ENCODE assay signal across 8 cellular contexts in the genomic region with DNA sequence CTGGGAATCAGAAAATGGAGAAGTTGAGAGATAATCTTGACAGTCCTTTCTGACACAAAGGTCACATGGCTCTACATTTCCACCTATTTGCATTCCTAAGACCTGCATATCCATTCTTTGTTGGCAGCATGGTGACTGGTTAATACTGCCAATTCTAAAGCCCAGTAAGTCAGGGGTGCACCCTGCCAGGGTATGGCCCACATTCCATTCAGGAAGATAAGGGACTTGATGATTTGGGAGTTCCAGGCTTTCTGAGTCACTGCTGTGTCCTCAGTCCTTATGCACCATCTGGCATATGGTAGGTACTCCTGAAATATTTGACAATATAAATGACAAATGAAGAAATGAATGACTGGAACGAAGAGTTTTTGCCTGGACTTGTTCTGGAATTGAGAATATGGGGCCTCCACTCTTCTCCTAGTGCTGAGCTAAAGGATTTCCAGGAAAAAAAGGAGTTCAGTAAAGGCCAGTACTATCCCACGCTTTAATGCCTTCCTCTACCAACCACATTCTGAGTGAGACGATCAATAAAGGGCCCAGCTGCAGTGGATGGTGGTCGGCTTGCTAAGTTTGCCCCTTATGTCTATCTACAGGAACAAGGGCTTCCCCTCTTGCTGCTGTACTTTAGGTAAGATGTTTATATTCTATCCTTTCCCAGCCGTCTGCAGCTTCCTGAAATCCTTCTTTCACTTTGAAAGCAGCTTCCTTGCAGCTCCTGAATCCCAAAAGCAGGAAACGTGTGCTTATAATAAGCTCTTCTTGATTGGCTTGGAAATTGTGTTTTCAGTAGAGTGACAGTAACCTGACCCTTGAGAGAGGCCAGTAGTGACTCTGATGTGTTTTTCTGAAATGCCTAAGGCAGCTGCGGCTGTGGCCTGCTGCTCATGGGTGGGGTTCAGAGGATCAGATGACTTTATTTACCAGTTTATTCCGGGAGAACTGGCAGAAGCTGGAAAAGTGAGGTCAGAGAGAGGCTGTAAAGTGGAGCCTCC. TPM values are rescaled to one million over a fixed set of nuclear protein-coding genes. Genes with fewer than 3 reads are reported as not detected.
DNase-seq lines count a peak whose midpoint lies in the region; ATAC-seq and TF ChIP-seq lines count a peak whose summit lies in the region.

No MANE protein-coding gene starts in this region.

- no peaks in the 10 kb centered on the region for H3K27me3 Mint-ChIP-seq in activated CD8-positive, alpha-beta T cell treated with anti-CD3 and anti-CD28 coated beads for 36 hours
- H3K27me3 Mint-ChIP-seq in activated CD4-positive, alpha-beta T cell treated with anti-CD3 and anti-CD28 coated beads, Interleukin-2, amount 10 ng/mL, durations not matched to agents 7 days and 5 days: peaks cover 2% of the 10 kb centered on the region
- no peaks in the 10 kb centered on the region for H3K27me3 Mint-ChIP-seq in activated CD4-positive, alpha-beta memory T cell treated with anti-CD3 and anti-CD28 coated beads, Interleukin-2, amount 10 ng/mL, durations not matched to agents 7 days and 5 days

- H3K27me3 ChIP-seq in Panc1 (ENCODE audit: control insufficient read depth, insufficient read depth, low read length): no peaks in the 10 kb centered on the region
- H3K27me3 ChIP-seq in gastroesophageal sphincter: no peaks in the 10 kb centered on the region
- no peaks in the 10 kb centered on the region for H3K27me3 ChIP-seq in gastrocnemius medialis

- POLR2A ChIA-PET in Panc1 (lab: Charles Lee): interaction anchor here (0.5 kb wide), 1 partner anchor 90 kb away, joined by 3 read pairs; no protein-coding TSS in a partner anchor
- POLR2A ChIA-PET in activated CD8-positive, alpha-beta T cell treated with anti-CD3 and anti-CD28 coated beads for 36 hours (lab: Charles Lee): interaction anchor here (0.6 kb wide), 1 partner anchor 9 kb away, joined by 3 read pairs; no protein-coding TSS in a partner anchor
- POLR2A ChIA-PET in activated CD4-positive, alpha-beta T cell treated with anti-CD3 and anti-CD28 coated beads, Interleukin-2, amount 10 ng/mL, durations not matched to agents 7 days and 5 days (lab: Charles Lee): no interaction called here
- POLR2A ChIA-PET in activated CD4-positive, alpha-beta memory T cell treated with anti-CD3 and anti-CD28 coated beads, Interleukin-2, amount 10 ng/mL, durations not matched to agents 7 days and 5 days (lab: Charles Lee): interaction anchor here (0.6 to 1.1 kb wide), 2 partner anchors 19 to 32 kb away, joined by 3 read pairs; a partner anchor contains a TSS

- H3K9me3 ChIP-seq in Panc1 (ENCODE audit: control insufficient read depth, insufficient read depth, low read depth, low read length): no peaks in the 10 kb centered on the region
- peaks cover 0 to 6% (median 0%) of the 10 kb centered on the region in 3 donors for H3K9me3 ChIP-seq in gastroesophageal sphincter
- no peaks in the 10 kb centered on the region for H3K9me3 ChIP-seq in gastrocnemius medialis

- no TSS peak for BruUV-seq in Panc1 (replicated peaks; lab: Mats Ljungman, UMichigan)

- no peaks in the 10 kb centered on the region for H3K9me3 Mint-ChIP-seq in activated CD8-positive, alpha-beta T cell treated with anti-CD3 and anti-CD28 coated beads for 36 hours
- H3K9me3 Mint-ChIP-seq in activated CD4-positive, alpha-beta T cell treated with anti-CD3 and anti-CD28 coated beads, Interleukin-2, amount 10 ng/mL, durations not matched to agents 7 days and 5 days: no peaks in the 10 kb centered on the region
- H3K9me3 Mint-ChIP-seq in activated CD4-positive, alpha-beta memory T cell treated with anti-CD3 and anti-CD28 coated beads, Interleukin-2, amount 10 ng/mL, durations not matched to agents 7 days and 5 days: no peaks in the 10 kb centered on the region

- no peak for TF ChIP-seq EP300 in gastroesophageal sphincter (IDR thresholded peaks at IDR 0.05)

- peak overlapping the region in 1 of 2 experiments; percentile 26; a peak in 2 of 4 replicates for H3K4me3 ChIP-seq in Panc1 (ENCODE audit: low read depth in 2 of 2, low read length in 2 of 2)
- peak overlapping the region in 1 of 2 donors; percentile 3 for H3K4me3 ChIP-seq in gastroesophageal sphincter
- H3K4me3 ChIP-seq in gastrocnemius medialis: peak overlapping the region; percentile 43 to 53 (median 52)

- TF ChIP-seq POLR2A in gastroesophageal sphincter (IDR thresholded peaks at IDR 0.05) (no peak), gastrocnemius medialis (IDR thresholded peaks at IDR 0.05) (peak; percentile 66 to 92)

- H3K27ac ChIP-seq in Panc1 (ENCODE audit: low read length) (no peak overlapping the region), gastroesophageal sphincter (peak overlapping the region; percentile 44 to 64 (median 56)), gastrocnemius medialis (peak overlapping the region; percentile 91 to 99 (median 96))

- in situ Hi-C loops in Panc1 (cut with HindIII; ENCODE audit: low pct_unique_long_range_greater_than_20kb, low sequenced_read_pairs) (no loop called here), gastrocnemius medialis (cut with MboI; ENCODE audit: low sequenced_read_pairs in 4 of 4) (loop anchor here in 1 of 4 donors (25.0 kb wide), 1 partner anchor 597 kb away; a partner anchor contains a TSS)

- CTCF ChIA-PET in Panc1 (lab: Charles Lee): interaction anchor here (0.7 to 1.4 kb wide), 2 partner anchors 11 to 13 kb away, joined by 3 to 4 read pairs; no protein-coding TSS in a partner anchor
- CTCF ChIA-PET in activated CD8-positive, alpha-beta T cell treated with anti-CD3 and anti-CD28 coated beads for 36 hours (lab: Charles Lee): interaction anchor here (0.6 to 4.0 kb wide), 2 partner anchors 11 to 148 kb away, joined by 4 to 40 read pairs; no protein-coding TSS in a partner anchor
- CTCF ChIA-PET in activated CD4-positive, alpha-beta T cell treated with anti-CD3 and anti-CD28 coated beads, Interleukin-2, amount 10 ng/mL, durations not matched to agents 7 days and 5 days (lab: Charles Lee): interaction anchor here (1.4 to 3.1 kb wide), 3 partner anchors 11 to 33 kb away, joined by 4 to 10 read pairs (median 6); a partner anchor contains a TSS
- CTCF ChIA-PET in activated CD4-positive, alpha-beta memory T cell treated with anti-CD3 and anti-CD28 coated beads, Interleukin-2, amount 10 ng/mL, durations not matched to agents 7 days and 5 days (lab: Charles Lee): interaction anchor here (0.6 to 2.3 kb wide), 4 partner anchors 9 to 17 kb away, joined by 3 to 14 read pairs (median 4); no protein-coding TSS in a partner anchor

- ATAC-seq in Panc1 (peak; percentile 70), gastroesophageal sphincter (peak; percentile 90), gastrocnemius medialis (peak; percentile 96 to 98)
- ATAC-seq in activated CD8-positive, alpha-beta T cell treated with anti-CD3 and anti-CD28 coated beads for 36 hours: no peak

- 30 to 44% methylated on average over 8 of the region's 8 CpGs for WGBS in gastroesophageal sphincter (ENCODE audit: low coverage in 1 of 2), 2 donors

- H3K4me1 Mint-ChIP-seq in activated CD8-positive, alpha-beta T cell treated with anti-CD3 and anti-CD28 coated beads for 36 hours (ENCODE audit: low read depth): no peaks in the 10 kb centered on the region
- H3K4me1 Mint-ChIP-seq in activated CD4-positive, alpha-beta T cell treated with anti-CD3 and anti-CD28 coated beads, Interleukin-2, amount 10 ng/mL, durations not matched to agents 7 days and 5 days: no peaks in the 10 kb centered on the region
- no peaks in the 10 kb centered on the region for H3K4me1 Mint-ChIP-seq in activated CD4-positive, alpha-beta memory T cell treated with anti-CD3 and anti-CD28 coated beads, Interleukin-2, amount 10 ng/mL, durations not matched to agents 7 days and 5 days

- H3K36me3 ChIP-seq in Panc1 (ENCODE audit: control insufficient read depth, insufficient read depth, low read length) (no peaks in the 10 kb centered on the region), gastroesophageal sphincter (no peaks in the 10 kb centered on the region), gastrocnemius medialis (no peaks in the 10 kb centered on the region)

- peaks cover 4% of the 10 kb centered on the region; the same call in 1 of the 2 replicates for H3K4me1 ChIP-seq in Panc1 (ENCODE audit: control insufficient read depth, insufficient read depth, low read length)
- H3K4me1 ChIP-seq in gastroesophageal sphincter: peaks cover 0 to 17% (median 0%) of the 10 kb centered on the region in 3 donors
- H3K4me1 ChIP-seq in gastrocnemius medialis: peaks cover 22 to 30% of the 10 kb centered on the region in 2 donors

- intact Hi-C loops in Panc1 (cut with micrococcal nuclease; ENCODE audit: unreplicated experiment) (no loop called here), gastrocnemius medialis (cut with DNase I; ENCODE audit: low total_unique reads) (loop anchor here (1.0 kb wide), 1 partner anchor 31 kb away; no protein-coding TSS in a partner anchor)
- intact Hi-C loops in activated CD8-positive, alpha-beta T cell treated with anti-CD3 and anti-CD28 coated beads for 36 hours (cut with micrococcal nuclease): no loop called here

- H3K36me3 Mint-ChIP-seq in activated CD8-positive, alpha-beta T cell treated with anti-CD3 and anti-CD28 coated beads for 36 hours (ENCODE audit: low read depth): no peaks in the 10 kb centered on the region
- no peaks in the 10 kb centered on the region for H3K36me3 Mint-ChIP-seq in activated CD4-positive, alpha-beta T cell treated with anti-CD3 and anti-CD28 coated beads, Interleukin-2, amount 10 ng/mL, durations not matched to agents 7 days and 5 days (ENCODE audit: low read depth)
- H3K36me3 Mint-ChIP-seq in activated CD4-positive, alpha-beta memory T cell treated with anti-CD3 and anti-CD28 coated beads, Interleukin-2, amount 10 ng/mL, durations not matched to agents 7 days and 5 days (ENCODE audit: low read depth): no peaks in the 10 kb centered on the region

- H3K4me3 Mint-ChIP-seq in activated CD8-positive, alpha-beta T cell treated with anti-CD3 and anti-CD28 coated beads for 36 hours: no peak overlapping the region
- no peak overlapping the region for H3K4me3 Mint-ChIP-seq in activated CD4-positive, alpha-beta T cell treated with anti-CD3 and anti-CD28 coated beads, Interleukin-2, amount 10 ng/mL, durations not matched to agents 7 days and 5 days
- H3K4me3 Mint-ChIP-seq in activated CD4-positive, alpha-beta memory T cell treated with anti-CD3 and anti-CD28 coated beads, Interleukin-2, amount 10 ng/mL, durations not matched to agents 7 days and 5 days: no peak overlapping the region

- TF ChIP-seq CTCF in Panc1 (IDR thresholded peaks at IDR 0.05) (no peak), gastroesophageal sphincter (IDR thresholded peaks at IDR 0.05) (no peak), gastrocnemius medialis (IDR thresholded peaks at IDR 0.05 in 4 of 5, conservative IDR thresholded peaks at IDR 0.05 in 1 of 5) (no peak)
- no peak for TF ChIP-seq CTCF in activated CD8-positive, alpha-beta T cell treated with anti-CD3 and anti-CD28 coated beads for 36 hours (IDR thresholded peaks at IDR 0.05)

- DNase-seq in H4 (ENCODE audit: low spot score): peak; percentile 96
- DNase-seq in Panc1 (ENCODE audit: low read depth, low spot score): no peak
- peak; percentile 87 to 91 for DNase-seq in gastrocnemius medialis
- no peak for DNase-seq in activated CD8-positive, alpha-beta T cell treated with anti-CD3 and anti-CD28 coated beads for 36 hours
- DNase-seq in activated CD4-positive, alpha-beta T cell treated with anti-CD3 and anti-CD28 coated beads, Interleukin-2, amount 10 ng/mL, durations not matched to agents 7 days and 5 days: no peak
- no peak for DNase-seq in stimulated activated CD4-positive, alpha-beta T cell treated with anti-CD3 and anti-CD28 coated beads, Interleukin-2, amount 100 ng/mL, for 48 hours
- no peak for DNase-seq in activated CD4-positive, alpha-beta memory T cell treated with anti-CD3 and anti-CD28 coated beads, Interleukin-2, amount 10 ng/mL, durations not matched to agents 7 days and 5 days

- no peak overlapping the region for H3K27ac Mint-ChIP-seq in activated CD8-positive, alpha-beta T cell treated with anti-CD3 and anti-CD28 coated beads for 36 hours
- H3K27ac Mint-ChIP-seq in activated CD4-positive, alpha-beta T cell treated with anti-CD3 and anti-CD28 coated beads, Interleukin-2, amount 10 ng/mL, durations not matched to agents 7 days and 5 days: no peak overlapping the region
- no peak overlapping the region for H3K27ac Mint-ChIP-seq in activated CD4-positive, alpha-beta memory T cell treated with anti-CD3 and anti-CD28 coated beads, Interleukin-2, amount 10 ng/mL, durations not matched to agents 7 days and 5 days

RNA-seq across cellular contexts. Expression of a gene that starts 31.9 kb away (rescaled TPM):
- 12.7 and 16.6 TPM in 2 replicates for total RNA-seq in H4 (2014; rRNA removed; shearing (Covaris generic))
- 11.3 TPM for total RNA-seq in Panc1 (2021; ENCODE audit: unreplicated experiment)
- polyA plus RNA-seq in Panc1 (2012; ENCODE audit: insufficient read length): 8.7 TPM
- 10 to 100 TPM in 3 of 4 donors, 1 to 10 TPM in 1; 9.6 to 22.0 (median 14.7) TPM for total RNA-seq in gastroesophageal sphincter
- total RNA-seq in gastrocnemius medialis: 10 to 100 TPM in 2 of 4 donors, 1 to 10 TPM in 2; 5.9 to 20.1 (median 9.8) TPM
- 10 to 100 TPM; 14.9 to 17.4 TPM for total RNA-seq in activated CD8-positive, alpha-beta T cell treated with anti-CD3 and anti-CD28 coated beads for 36 hours
- 10 to 100 TPM; 20.2 to 26.0 TPM for total RNA-seq in activated CD4-positive, alpha-beta T cell treated with anti-CD3 and anti-CD28 coated beads, Interleukin-2, amount 10 ng/mL, durations not matched to agents 7 days and 5 days
- total RNA-seq in activated CD4-positive, alpha-beta memory T cell treated with anti-CD3 and anti-CD28 coated beads, Interleukin-2, amount 10 ng/mL, durations not matched to agents 7 days and 5 days: 10 to 100 TPM; 29.2 to 31.5 TPM

RNA-seq across cellular contexts. Expression of a gene that starts 32.3 kb away (rescaled TPM):
- 5.8 and 7.9 TPM in 2 replicates for total RNA-seq in H4 (2014; rRNA removed; shearing (Covaris generic))
- total RNA-seq in Panc1 (2021; ENCODE audit: unreplicated experiment) (18.2 TPM), gastroesophageal sphincter (1 to 10 TPM; 4.4 to 7.7 (median 6.6) TPM), gastrocnemius medialis (1 to 10 TPM; 3.3 to 6.8 (median 5.9) TPM)
- 19.4 TPM for polyA plus RNA-seq in Panc1 (2012; ENCODE audit: insufficient read length)
- total RNA-seq in activated CD8-positive, alpha-beta T cell treated with anti-CD3 and anti-CD28 coated beads for 36 hours: 10 to 100 TPM; 79.4 to 81.0 TPM
- total RNA-seq in activated CD4-positive, alpha-beta T cell treated with anti-CD3 and anti-CD28 coated beads, Interleukin-2, amount 10 ng/mL, durations not matched to agents 7 days and 5 days: 10 to 100 TPM; 34.3 to 41.6 TPM
- total RNA-seq in activated CD4-positive, alpha-beta memory T cell treated with anti-CD3 and anti-CD28 coated beads, Interleukin-2, amount 10 ng/mL, durations not matched to agents 7 days and 5 days: 10 to 100 TPM; 27.9 to 30.1 TPM

Comparison
In these comparisons a context has a peak if more than half of its experiments do, and no peak if none do; other contexts are left out.
1. DNase-seq: peak in H4 (single experiment) and gastrocnemius medialis (2 of 2); none in Panc1 (single experiment), activated CD8-positive, alpha-beta T cell treated with anti-CD3 and anti-CD28 coated beads for 36 hours (single experiment), activated CD4-positive, alpha-beta T cell treated with anti-CD3 and anti-CD28 coated beads, Interleukin-2, amount 10 ng/mL, durations not matched to agents 7 days and 5 days (single experiment), stimulated activated CD4-positive, alpha-beta T cell treated with anti-CD3 and anti-CD28 coated beads, Interleukin-2, amount 100 ng/mL, for 48 hours (0 of 2) and activated CD4-positive, alpha-beta memory T cell treated with anti-CD3 and anti-CD28 coated beads, Interleukin-2, amount 10 ng/mL, durations not matched to agents 7 days and 5 days (single experiment).
2. POLR2A ChIP-seq: peak in gastrocnemius medialis (2 of 2); none in gastroesophageal sphincter (0 of 2).